Comparison of ENCODE assay signal across 13 cellular contexts in the genomic region with DNA sequence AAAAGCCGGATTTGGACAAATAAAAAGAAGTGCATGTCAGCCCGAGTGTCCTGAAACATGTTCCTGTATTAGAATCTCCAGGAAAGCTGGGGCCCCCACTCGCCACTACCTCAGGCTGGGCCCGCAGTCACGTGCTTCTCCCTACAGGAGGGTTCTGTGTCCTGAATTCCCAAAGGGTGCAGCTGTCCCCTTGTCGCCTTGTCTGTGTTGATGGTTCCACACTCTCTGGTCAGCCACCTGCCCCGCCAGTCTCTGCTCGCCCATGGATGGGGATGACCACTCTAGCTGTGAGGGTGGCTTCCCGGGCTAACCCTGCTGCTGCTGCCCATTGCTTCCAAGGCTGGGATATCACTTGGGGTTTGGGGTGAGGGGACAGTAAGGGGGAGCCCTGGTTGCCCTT. TPM values are rescaled to one million over a fixed set of nuclear protein-coding genes. Genes with fewer than 3 reads are reported as not detected.
DNase-seq lines count a peak whose midpoint lies in the region; ATAC-seq and TF ChIP-seq lines count a peak whose summit lies in the region.
"Had no signal": no experiment of that assay in that cellular context is flagged by ENCODE, and none has a peak within 500 bp of the region (broad histone marks: within the 10 kb centered on the region; RNA-seq: fewer than 3 reads in every experiment).

No MANE protein-coding gene starts in this region.

- H3K9me3 ChIP-seq in neuronal stem cell (replicated peaks in 1 of 2; ENCODE audit: control insufficient read depth in 2 of 2, insufficient read depth in 1 of 2, low read depth in 1 of 2, low read length in 2 of 2), result no peaks in the 10 kb centered on the region
- no peaks in the 10 kb centered on the region for H3K9me3 ChIP-seq in Peyer's patch
- H3K9me3 ChIP-seq: BE2C, Caco-2, HAP-1 had no signal

- no peaks in the 10 kb centered on the region for H3K36me3 Mint-ChIP-seq in IgD-negative memory B cell
- H3K36me3 Mint-ChIP-seq in brain, result no peaks in the 10 kb centered on the region

- WGBS in neuronal stem cell (ENCODE audit: extremely low coverage in 2 of 2, insufficient read length in 2 of 2, insufficient replicate concordance in 1 of 2), 2 donors, result no CpG with 5 or more reads among the region's 9 CpGs

- no peak overlapping the region for H3K18ac ChIP-seq in neuronal stem cell (ENCODE audit: low read length)

- H2AK5ac ChIP-seq in neuronal stem cell (ENCODE audit: low read depth, low read length), result peak overlapping the region; percentile 27

- ATAC-seq in left colon, result no peak

- DNase-seq in neuronal stem cell (ENCODE audit: low spot score) (no peak), Peyer's patch (no peak), left colon (no peak), posterior cingulate gyrus (no peak)
- DNase-seq: ACHN; BE2C; C1 segment of cervical spinal cord; Caco-2; CD4-positive, CD25-positive, alpha-beta regulatory T cell; GM23248 had no signal

- TF ChIP-seq CTCF in brain (conservative IDR thresholded peaks at IDR 0.05) (no peak), Peyer's patch (IDR thresholded peaks at IDR 0.05) (no peak)

- H3K27ac Mint-ChIP-seq in IgD-negative memory B cell, result peak overlapping the region in 2 of 3 donors; percentile 53 to 80
- peak overlapping the region in 1 of 5 experiments; percentile 77 for H3K27ac Mint-ChIP-seq in brain
- H3K27ac Mint-ChIP-seq: CD4-positive, CD25-positive, alpha-beta regulatory T cell had no signal

- TF ChIP-seq POLR2A in Peyer's patch (IDR thresholded peaks at IDR 0.05), result no peak

- H3K4me3 Mint-ChIP-seq in IgD-negative memory B cell (peak overlapping the region in 1 of 4 donors; percentile 40), brain (peak overlapping the region in 3 of 5 experiments; percentile 13 to 38 (median 26))

- H3K36me3 ChIP-seq in neuronal stem cell (replicated peaks in 1 of 2; ENCODE audit: control insufficient read depth in 2 of 2, insufficient read depth in 2 of 2, low read length in 2 of 2) (no peaks in the 10 kb centered on the region), Peyer's patch (no peaks in the 10 kb centered on the region)
- H3K36me3 ChIP-seq: HAP-1 had no signal

- no peak overlapping the region for H4K8ac ChIP-seq in neuronal stem cell (ENCODE audit: low read depth, low read length)

- no peak overlapping the region for H4K91ac ChIP-seq in neuronal stem cell (ENCODE audit: low read depth, low read length, poor library complexity)

- intact Hi-C loops in left colon (cut with DNase I, micrococcal nuclease), result loop anchor here (2.0 to 5.0 kb wide), 2 partner anchors 153 to 154 kb away; no protein-coding TSS in a partner anchor
- intact Hi-C loops in posterior cingulate gyrus (cut with DNase I), result loop anchor here (2.0 to 10.0 kb wide), 5 partner anchors 31 to 517 kb away; partner anchors contain the start of gene KCNT1

- no peak overlapping the region for H3K4me2 ChIP-seq in neuronal stem cell (ENCODE audit: insufficient read depth, low read length, poor library complexity, severe bottlenecking)

- no peak overlapping the region for H3K23ac ChIP-seq in neuronal stem cell (ENCODE audit: low read depth, low read length, poor library complexity)

- H3K4me1 Mint-ChIP-seq in IgD-negative memory B cell (peaks cover 0 to 4% (median 2%) of the 10 kb centered on the region in 3 donors), brain (peaks cover 17% of the 10 kb centered on the region)

- H2AFZ ChIP-seq in neuronal stem cell (ENCODE audit: low read length), result no peak overlapping the region
- H2AFZ ChIP-seq: GM23248 had no signal

- H3K4me1 ChIP-seq in neuronal stem cell (ENCODE audit: control insufficient read depth in 2 of 2, insufficient read depth in 1 of 2, low read depth in 1 of 2, low read length in 2 of 2) (peaks cover 8 to 15% of the 10 kb centered on the region in 2 donors), Peyer's patch (peaks cover 0 to 33% (median 17%) of the 10 kb centered on the region in 4 donors)

- H3K4me3 ChIP-seq in neuronal stem cell (ENCODE audit: low read length in 2 of 2) (no peak overlapping the region), Peyer's patch (no peak overlapping the region)
- H3K4me3 ChIP-seq: GM23248, HAP-1 had no signal

- no peak overlapping the region for H2BK12ac ChIP-seq in neuronal stem cell (ENCODE audit: low read length)

- H2BK15ac ChIP-seq in neuronal stem cell (ENCODE audit: low read length), result no peak overlapping the region

- peaks cover 13% of the 10 kb centered on the region for H3K79me1 ChIP-seq in neuronal stem cell (ENCODE audit: low read depth, low read length)

- H3K4ac ChIP-seq in neuronal stem cell (ENCODE audit: low read length), result no peak overlapping the region

- H2BK5ac ChIP-seq in neuronal stem cell (ENCODE audit: low read length), result no peak overlapping the region

- no peak overlapping the region for H3K14ac ChIP-seq in neuronal stem cell (ENCODE audit: low read length)

- no peak overlapping the region for H3K27ac ChIP-seq in neuronal stem cell (replicated peaks; ENCODE audit: low read length)
- no peak overlapping the region for H3K27ac ChIP-seq in Peyer's patch
- H3K27ac ChIP-seq: GM23248 had no signal

- H3K27me3 Mint-ChIP-seq in IgD-negative memory B cell (peaks cover under 1% of the 10 kb centered on the region), brain (peaks cover 18% of the 10 kb centered on the region)
- H3K27me3 Mint-ChIP-seq: CD4-positive, CD25-positive, alpha-beta regulatory T cell had no signal

- no peak overlapping the region for H2BK120ac ChIP-seq in neuronal stem cell (ENCODE audit: low read depth, low read length)

- H3K9me3 Mint-ChIP-seq in IgD-negative memory B cell, result no peaks in the 10 kb centered on the region
- peaks cover 0 to 8% (median 0%) of the 10 kb centered on the region in 5 experiments for H3K9me3 Mint-ChIP-seq in brain

- H3K9ac ChIP-seq in neuronal stem cell (ENCODE audit: low read depth, low read length, poor library complexity), result no peak overlapping the region
- H3K9ac ChIP-seq: GM23248 had no signal

- H3K27me3 ChIP-seq in neuronal stem cell (ENCODE audit: control insufficient read depth in 3 of 3, insufficient read depth in 3 of 3, low read depth in 1 of 3, low read length in 3 of 3) (peaks cover 0 to 22% (median 3%) of the 10 kb centered on the region in 3 experiments), Peyer's patch (no peaks in the 10 kb centered on the region)
- H3K27me3 ChIP-seq: BE2C had no signal

RNA-seq across cellular contexts. Expression of gene TMEM250, which starts 3.1 kb away (rescaled TPM):
- polyA plus RNA-seq in IgD-negative memory B cell (30.3 TPM), brain (ENCODE audit: insufficient read depth, low read depth, low replicate concordance) (36.6 TPM)
- polyA plus RNA-seq in neuronal stem cell (2013, experiment 1 of 2), result 23.6 TPM
- polyA plus RNA-seq in neuronal stem cell (2013, experiment 2 of 2), result 22.7 TPM
- total RNA-seq in Peyer's patch (10 to 100 TPM; 34.7 to 75.0 (median 69.2) TPM), left colon (10 to 100 TPM; 51.0 to 59.3 TPM)

RNA-seq across cellular contexts. Expression of gene NACC2, which starts 26.7 kb away (rescaled TPM):
- polyA plus RNA-seq in IgD-negative memory B cell, result 0.78 TPM
- 20.6 TPM for polyA plus RNA-seq in brain (ENCODE audit: insufficient read depth, low read depth, low replicate concordance)
- polyA plus RNA-seq in neuronal stem cell (2013, experiment 1 of 2), result 4.9 TPM
- 5.0 TPM for polyA plus RNA-seq in neuronal stem cell (2013, experiment 2 of 2)
- total RNA-seq in Peyer's patch, result 10 to 100 TPM in 3 of 4 donors, 1 to 10 TPM in 1; 8.3 to 24.3 (median 23.1) TPM
- total RNA-seq in left colon, result 10 to 100 TPM; 16.0 to 25.2 TPM
